Comparison of ENCODE assay signal across 36 cellular contexts in genomic region chr6:115612216-115612615, GRCh38.
"Had no signal": no experiment of that assay in that cellular context is flagged by ENCODE, and none has a peak within 500 bp of the region (broad histone marks: within the 10 kb centered on the region; RNA-seq: fewer than 3 reads in every experiment).

No MANE protein-coding gene starts in this region.

- H3K4me3 ChIP-seq: PC-9 had no signal

- H3K4me2 ChIP-seq: KMS-11, PC-9 had no signal

- H3K9ac ChIP-seq: KMS-11 had no signal

- H3K27ac ChIP-seq: KMS-11, PC-9, RWPE1, VCaP had no signal

- ATAC-seq: activated CD8-positive, alpha-beta memory T cell treated with anti-CD3 and anti-CD28 coated beads, Interleukin-2, amount 10 ng/mL, durations not matched to agents 7 days and 5 days; Right ventricle myocardium inferior had no signal

- FAIRE-seq: bronchial epithelial cell, RCC 7860 had no signal

- DNase-seq: activated B cell treated with CpG ODN at 0.5 μM for 24 hours; activated CD4-positive, alpha-beta memory T cell treated with anti-CD3 and anti-CD28 coated beads, Interleukin-2, amount 10 ng/mL, durations not matched to agents 7 days and 5 days; activated CD4-positive, alpha-beta T cell treated with anti-CD3 and anti-CD28 coated beads for 48 hours; activated CD4-positive, CD25-positive, alpha-beta regulatory T cell treated with anti-CD3 and anti-CD28 coated beads, Interleukin-2, amount 50 U/mL, for 72 hours; activated CD8-positive, alpha-beta memory T cell treated with anti-CD3 and anti-CD28 coated beads for 24 hours; activated CD8-positive, alpha-beta memory T cell treated with anti-CD3 and anti-CD28 coated beads, Interleukin-2, amount 10 ng/mL, durations not matched to agents 7 days and 5 days; activated CD8-positive, alpha-beta memory T cell treated with anti-CD3 and anti-CD28 coated beads, Interleukin-2, amount 50 U/mL, for 48 hours; activated effector memory CD4-positive, alpha-beta T cell treated with Interleukin-2 at 50 U/mL for 16 hours; activated naive CD4-positive, alpha-beta T cell; activated naive CD4-positive, alpha-beta T cell treated with anti-CD3 and anti-CD28 coated beads, Interleukin-2, amount 50 U/mL, for 16 hours; activated naive CD8-positive, alpha-beta T cell treated with anti-CD3 and anti-CD28 coated beads, Interleukin-2, amount 10 ng/mL, durations not matched to agents 7 days and 5 days; activated T-cell treated with anti-CD3 and anti-CD28 coated beads, Interleukin-2, amount 50 U/mL, for 48 hours; caudate nucleus; NCI-H1092 treated with DMSO at 0.1 percent for 48 hours; NCI-H1417; NCI-H146; NCI-H187; NCI-H2029 treated with DMSO at 0.1 percent for 48 hours; NCI-H2107; NCI-H2171; NCI-H510A; NCI-H526; NCI-H748 treated with DMSO at 0.1 percent for 48 hours; NK-92 treated with Interleukin-12 subunit alpha and Interleukin-12 subunit beta, amount 100 ng/mL, for 24 hours; PC-9; SIG-M5; SW 1271; T-helper 1 cell; T-helper 2 cell; T-helper 9 cell had no signal

- H2AFZ ChIP-seq: PC-9 had no signal
